ENCODE assay signal across 1 cellular context in the genomic region with DNA sequence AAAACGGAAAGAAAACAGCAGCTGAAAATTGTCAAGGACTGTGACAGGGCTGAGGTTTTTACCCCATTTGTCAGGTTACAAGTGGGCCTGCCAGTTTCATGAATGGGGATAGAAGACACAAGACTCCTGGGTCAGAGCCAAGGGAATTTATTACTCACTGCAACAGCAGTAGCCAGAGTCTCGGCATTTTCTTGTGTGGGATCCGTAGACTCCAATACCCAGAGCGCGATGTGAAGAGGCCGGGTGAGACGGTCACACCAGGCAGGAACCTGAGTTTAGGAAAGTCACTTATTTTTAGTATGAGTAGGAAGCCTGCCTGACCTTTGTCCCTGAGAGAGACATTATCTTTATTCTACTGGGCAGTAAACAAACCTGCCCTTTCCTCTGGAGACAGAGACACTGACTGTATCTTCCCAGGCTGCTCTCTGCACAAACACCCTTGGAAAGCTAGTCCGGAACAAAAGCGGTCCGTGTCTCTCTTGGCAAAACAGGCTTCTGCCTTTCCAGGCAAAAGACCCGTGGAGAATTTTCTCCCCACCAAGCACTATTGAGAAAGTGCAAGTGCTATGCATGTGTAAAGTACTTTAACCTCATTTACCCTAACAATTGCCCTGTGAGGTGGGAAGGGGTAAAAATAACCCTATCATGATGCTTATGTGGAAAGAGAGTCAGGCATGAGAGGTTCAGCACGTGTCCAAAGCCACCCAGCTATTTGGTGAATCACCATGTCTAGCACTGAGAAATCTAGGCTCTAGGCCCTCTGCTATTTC.
TF ChIP-seq lines count a peak whose summit lies in the region.

No MANE protein-coding gene starts in this region.

TF ChIP-seq in GM23338, 12 proteins besides CTCF, POLR2A, EP300 and RAD21 (continued from another document):
- TF ChIP-seq, protein P1, sequence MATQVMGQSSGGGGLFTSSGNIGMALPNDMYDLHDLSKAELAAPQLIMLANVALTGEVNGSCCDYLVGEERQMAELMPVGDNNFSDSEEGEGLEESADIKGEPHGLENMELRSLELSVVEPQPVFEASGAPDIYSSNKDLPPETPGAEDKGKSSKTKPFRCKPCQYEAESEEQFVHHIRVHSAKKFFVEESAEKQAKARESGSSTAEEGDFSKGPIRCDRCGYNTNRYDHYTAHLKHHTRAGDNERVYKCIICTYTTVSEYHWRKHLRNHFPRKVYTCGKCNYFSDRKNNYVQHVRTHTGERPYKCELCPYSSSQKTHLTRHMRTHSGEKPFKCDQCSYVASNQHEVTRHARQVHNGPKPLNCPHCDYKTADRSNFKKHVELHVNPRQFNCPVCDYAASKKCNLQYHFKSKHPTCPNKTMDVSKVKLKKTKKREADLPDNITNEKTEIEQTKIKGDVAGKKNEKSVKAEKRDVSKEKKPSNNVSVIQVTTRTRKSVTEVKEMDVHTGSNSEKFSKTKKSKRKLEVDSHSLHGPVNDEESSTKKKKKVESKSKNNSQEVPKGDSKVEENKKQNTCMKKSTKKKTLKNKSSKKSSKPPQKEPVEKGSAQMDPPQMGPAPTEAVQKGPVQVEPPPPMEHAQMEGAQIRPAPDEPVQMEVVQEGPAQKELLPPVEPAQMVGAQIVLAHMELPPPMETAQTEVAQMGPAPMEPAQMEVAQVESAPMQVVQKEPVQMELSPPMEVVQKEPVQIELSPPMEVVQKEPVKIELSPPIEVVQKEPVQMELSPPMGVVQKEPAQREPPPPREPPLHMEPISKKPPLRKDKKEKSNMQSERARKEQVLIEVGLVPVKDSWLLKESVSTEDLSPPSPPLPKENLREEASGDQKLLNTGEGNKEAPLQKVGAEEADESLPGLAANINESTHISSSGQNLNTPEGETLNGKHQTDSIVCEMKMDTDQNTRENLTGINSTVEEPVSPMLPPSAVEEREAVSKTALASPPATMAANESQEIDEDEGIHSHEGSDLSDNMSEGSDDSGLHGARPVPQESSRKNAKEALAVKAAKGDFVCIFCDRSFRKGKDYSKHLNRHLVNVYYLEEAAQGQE (IDR thresholded peaks at IDR 0.05; ENCODE audit: unreplicated experiment) = no peak
- no peak for TF ChIP-seq NANOG (IDR thresholded peaks at IDR 0.05; ENCODE audit: borderline replicate concordance)
- TF ChIP-seq, protein P2, sequence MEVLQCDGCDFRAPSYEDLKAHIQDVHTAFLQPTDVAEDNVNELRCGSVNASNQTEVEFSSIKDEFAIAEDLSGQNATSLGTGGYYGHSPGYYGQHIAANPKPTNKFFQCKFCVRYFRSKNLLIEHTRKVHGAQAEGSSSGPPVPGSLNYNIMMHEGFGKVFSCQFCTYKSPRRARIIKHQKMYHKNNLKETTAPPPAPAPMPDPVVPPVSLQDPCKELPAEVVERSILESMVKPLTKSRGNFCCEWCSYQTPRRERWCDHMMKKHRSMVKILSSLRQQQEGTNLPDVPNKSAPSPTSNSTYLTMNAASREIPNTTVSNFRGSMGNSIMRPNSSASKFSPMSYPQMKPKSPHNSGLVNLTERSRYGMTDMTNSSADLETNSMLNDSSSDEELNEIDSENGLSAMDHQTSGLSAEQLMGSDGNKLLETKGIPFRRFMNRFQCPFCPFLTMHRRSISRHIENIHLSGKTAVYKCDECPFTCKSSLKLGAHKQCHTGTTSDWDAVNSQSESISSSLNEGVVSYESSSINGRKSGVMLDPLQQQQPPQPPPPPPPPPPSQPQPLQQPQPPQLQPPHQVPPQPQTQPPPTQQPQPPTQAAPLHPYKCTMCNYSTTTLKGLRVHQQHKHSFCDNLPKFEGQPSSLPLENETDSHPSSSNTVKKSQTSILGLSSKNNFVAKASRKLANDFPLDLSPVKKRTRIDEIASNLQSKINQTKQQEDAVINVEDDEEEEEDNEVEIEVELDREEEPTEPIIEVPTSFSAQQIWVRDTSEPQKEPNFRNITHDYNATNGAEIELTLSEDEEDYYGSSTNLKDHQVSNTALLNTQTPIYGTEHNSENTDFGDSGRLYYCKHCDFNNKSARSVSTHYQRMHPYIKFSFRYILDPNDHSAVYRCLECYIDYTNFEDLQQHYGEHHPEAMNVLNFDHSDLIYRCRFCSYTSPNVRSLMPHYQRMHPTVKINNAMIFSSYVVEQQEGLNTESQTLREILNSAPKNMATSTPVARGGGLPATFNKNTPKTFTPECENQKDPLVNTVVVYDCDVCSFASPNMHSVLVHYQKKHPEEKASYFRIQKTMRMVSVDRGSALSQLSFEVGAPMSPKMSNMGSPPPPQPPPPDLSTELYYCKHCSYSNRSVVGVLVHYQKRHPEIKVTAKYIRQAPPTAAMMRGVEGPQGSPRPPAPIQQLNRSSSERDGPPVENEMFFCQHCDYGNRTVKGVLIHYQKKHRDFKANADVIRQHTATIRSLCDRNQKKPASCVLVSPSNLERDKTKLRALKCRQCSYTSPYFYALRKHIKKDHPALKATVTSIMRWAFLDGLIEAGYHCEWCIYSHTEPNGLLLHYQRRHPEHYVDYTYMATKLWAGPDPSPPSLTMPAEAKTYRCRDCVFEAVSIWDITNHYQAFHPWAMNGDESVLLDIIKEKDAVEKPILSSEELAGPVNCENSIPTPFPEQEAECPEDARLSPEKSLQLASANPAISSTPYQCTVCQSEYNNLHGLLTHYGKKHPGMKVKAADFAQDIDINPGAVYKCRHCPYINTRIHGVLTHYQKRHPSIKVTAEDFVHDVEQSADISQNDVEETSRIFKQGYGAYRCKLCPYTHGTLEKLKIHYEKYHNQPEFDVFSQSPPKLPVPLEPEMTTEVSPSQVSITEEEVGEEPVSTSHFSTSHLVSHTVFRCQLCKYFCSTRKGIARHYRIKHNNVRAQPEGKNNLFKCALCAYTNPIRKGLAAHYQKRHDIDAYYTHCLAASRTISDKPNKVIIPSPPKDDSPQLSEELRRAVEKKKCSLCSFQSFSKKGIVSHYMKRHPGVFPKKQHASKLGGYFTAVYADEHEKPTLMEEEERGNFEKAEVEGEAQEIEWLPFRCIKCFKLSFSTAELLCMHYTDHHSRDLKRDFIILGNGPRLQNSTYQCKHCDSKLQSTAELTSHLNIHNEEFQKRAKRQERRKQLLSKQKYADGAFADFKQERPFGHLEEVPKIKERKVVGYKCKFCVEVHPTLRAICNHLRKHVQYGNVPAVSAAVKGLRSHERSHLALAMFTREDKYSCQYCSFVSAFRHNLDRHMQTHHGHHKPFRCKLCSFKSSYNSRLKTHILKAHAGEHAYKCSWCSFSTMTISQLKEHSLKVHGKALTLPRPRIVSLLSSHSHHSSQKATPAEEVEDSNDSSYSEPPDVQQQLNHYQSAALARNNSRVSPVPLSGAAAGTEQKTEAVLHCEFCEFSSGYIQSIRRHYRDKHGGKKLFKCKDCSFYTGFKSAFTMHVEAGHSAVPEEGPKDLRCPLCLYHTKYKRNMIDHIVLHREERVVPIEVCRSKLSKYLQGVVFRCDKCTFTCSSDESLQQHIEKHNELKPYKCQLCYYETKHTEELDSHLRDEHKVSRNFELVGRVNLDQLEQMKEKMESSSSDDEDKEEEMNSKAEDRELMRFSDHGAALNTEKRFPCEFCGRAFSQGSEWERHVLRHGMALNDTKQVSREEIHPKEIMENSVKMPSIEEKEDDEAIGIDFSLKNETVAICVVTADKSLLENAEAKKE (CRISPR knock-in tag; IDR thresholded peaks at IDR 0.05) = no peak
- TF ChIP-seq, protein P3, sequence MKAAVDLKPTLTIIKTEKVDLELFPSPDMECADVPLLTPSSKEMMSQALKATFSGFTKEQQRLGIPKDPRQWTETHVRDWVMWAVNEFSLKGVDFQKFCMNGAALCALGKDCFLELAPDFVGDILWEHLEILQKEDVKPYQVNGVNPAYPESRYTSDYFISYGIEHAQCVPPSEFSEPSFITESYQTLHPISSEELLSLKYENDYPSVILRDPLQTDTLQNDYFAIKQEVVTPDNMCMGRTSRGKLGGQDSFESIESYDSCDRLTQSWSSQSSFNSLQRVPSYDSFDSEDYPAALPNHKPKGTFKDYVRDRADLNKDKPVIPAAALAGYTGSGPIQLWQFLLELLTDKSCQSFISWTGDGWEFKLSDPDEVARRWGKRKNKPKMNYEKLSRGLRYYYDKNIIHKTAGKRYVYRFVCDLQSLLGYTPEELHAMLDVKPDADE (IDR thresholded peaks at IDR 0.05) = no peak
- TF ChIP-seq EZH2 (IDR thresholded peaks at IDR 0.05; ENCODE audit: low read depth, unreplicated experiment) = no peak
TF ChIP-seq in GM23338: peak in this region for 0.
